Comparison of ENCODE assay signal across 19 cellular contexts in genomic region chr5:25345240-25345771, GRCh38.
"Had no signal": no experiment of that assay in that cellular context is flagged by ENCODE, and none has a peak within 500 bp of the region (broad histone marks: within the 10 kb centered on the region; RNA-seq: fewer than 3 reads in every experiment).

No MANE protein-coding gene starts in this region.

- H3K4me3 ChIP-seq: ascending aorta, breast epithelium, gastrocnemius medialis, heart left ventricle, lung, ovary had no signal

- H3K4me1 ChIP-seq: ascending aorta, breast epithelium, gastrocnemius medialis, heart left ventricle had no signal

- H3K9me3 Mint-ChIP-seq: type B pancreatic cell had no signal

- H3K36me3 Mint-ChIP-seq: mesothelial cell of epicardium, type B pancreatic cell had no signal

- H3K27ac ChIP-seq: ascending aorta, breast epithelium, gastrocnemius medialis, heart left ventricle, ovary had no signal

- H3K27me3 Mint-ChIP-seq: activated naive CD8-positive, alpha-beta T cell treated with anti-CD3 and anti-CD28 coated beads, Interleukin-2, amount 50 U/mL, for 24 hours; activated T-helper 17 cell treated with anti-CD3 and anti-CD28 coated beads, Interleukin-2, amount 50 U/mL, for 72 hours; dendritic cell treated with granulocyte-macrophage colony-stimulating factor and Interleukin-4, amounts not matched to agents 40 ng/mL and 50 ng/mL, for 4 days; effector memory CD8-positive, alpha-beta T cell; type B pancreatic cell had no signal

- H3K4me3 Mint-ChIP-seq: activated naive CD8-positive, alpha-beta T cell treated with anti-CD3 and anti-CD28 coated beads, Interleukin-2, amount 50 U/mL, for 24 hours; activated T-helper 17 cell treated with anti-CD3 and anti-CD28 coated beads, Interleukin-2, amount 50 U/mL, for 72 hours; dendritic cell treated with granulocyte-macrophage colony-stimulating factor and Interleukin-4, amounts not matched to agents 40 ng/mL and 50 ng/mL, for 4 days; effector memory CD8-positive, alpha-beta T cell; mesothelial cell of epicardium; nephron progenitor cell; type B pancreatic cell had no signal

- H3K36me3 ChIP-seq: ascending aorta, breast epithelium, gastrocnemius medialis, heart left ventricle, ovary had no signal

- H3K4me1 Mint-ChIP-seq: activated naive CD8-positive, alpha-beta T cell treated with anti-CD3 and anti-CD28 coated beads, Interleukin-2, amount 50 U/mL, for 24 hours; activated T-helper 17 cell treated with anti-CD3 and anti-CD28 coated beads, Interleukin-2, amount 50 U/mL, for 72 hours; mesothelial cell of epicardium; nephron progenitor cell had no signal

- H3K27me3 ChIP-seq: ascending aorta, breast epithelium, gastrocnemius medialis, heart left ventricle, ovary had no signal

- H3K27ac Mint-ChIP-seq: activated naive CD8-positive, alpha-beta T cell treated with anti-CD3 and anti-CD28 coated beads, Interleukin-2, amount 50 U/mL, for 24 hours; activated T-helper 17 cell treated with anti-CD3 and anti-CD28 coated beads, Interleukin-2, amount 50 U/mL, for 72 hours; dendritic cell treated with granulocyte-macrophage colony-stimulating factor and Interleukin-4, amounts not matched to agents 40 ng/mL and 50 ng/mL, for 4 days; effector memory CD8-positive, alpha-beta T cell; mesothelial cell of epicardium; nephron progenitor cell; type B pancreatic cell had no signal

- ATAC-seq: activated CD4-positive, CD25-positive, alpha-beta regulatory T cell treated with anti-CD3 and anti-CD28 coated beads, Interleukin-2, amount 50 U/mL, for 24 hours; activated naive CD8-positive, alpha-beta T cell treated with anti-CD3 and anti-CD28 coated beads, Interleukin-2, amount 50 U/mL, for 24 hours; activated T-helper 17 cell treated with anti-CD3 and anti-CD28 coated beads, Interleukin-2, amount 50 U/mL, for 72 hours; effector memory CD8-positive, alpha-beta T cell; gastrocnemius medialis; heart left ventricle; sciatic nerve; stimulated activated naive CD8-positive, alpha-beta T cell treated with anti-CD3 and anti-CD28 coated beads, Interleukin-15, Interleukin-2, amounts not matched to agents 100 U/mL and 50 U/mL, for 24 hours had no signal

- H3K9me3 ChIP-seq: ascending aorta, breast epithelium, gastrocnemius medialis, ovary had no signal

- DNase-seq: activated CD4-positive, alpha-beta T cell treated with anti-CD3 and anti-CD28 coated beads, Interleukin-2, amount 50 U/mL, for 48 hours; activated naive CD4-positive, alpha-beta T cell treated with Interleukin-2 at 50 U/mL for 16 hours; activated naive CD8-positive, alpha-beta T cell treated with anti-CD3 and anti-CD28 coated beads, Interleukin-2, amount 50 U/mL, for 24 hours; cerebellar nuclear complex; effector memory CD8-positive, alpha-beta T cell; gastrocnemius medialis; heart left ventricle; nephron progenitor cell; ovary; stimulated activated naive CD8-positive, alpha-beta T cell treated with anti-CD3 and anti-CD28 coated beads, Interleukin-15, Interleukin-2, amounts not matched to agents 100 U/mL and 50 U/mL, for 24 hours had no signal
